In genomic region chr5:39275865-39276264, GRCh38 we compare ENCODE assay signal across 9 cellular contexts. TPM values are rescaled to one million over a fixed set of nuclear protein-coding genes. Genes with fewer than 3 reads are reported as not detected.
DNase-seq lines count a peak whose midpoint lies in the region; ATAC-seq and TF ChIP-seq lines count a peak whose summit lies in the region.
"Not testable (repeated sequence)": the region's sequence is repeated elsewhere in the genome, so short reads cannot be mapped to it uniquely, and the experiment has no call there.
"Had no signal": no experiment of that assay in that cellular context is flagged by ENCODE, and none has a peak within 500 bp of the region (broad histone marks: within the 10 kb centered on the region; RNA-seq: fewer than 3 reads in every experiment).

No MANE protein-coding gene starts in this region.

- H3K36me3 ChIP-seq in CD4-positive, alpha-beta memory T cell (ENCODE audit: insufficient read depth, low read length); neutrophil: not testable (repeated sequence)

- H3K4me3 Mint-ChIP-seq in CD4-positive, alpha-beta memory T cell, result peak overlapping the region in 5 of 8 donors; percentile 43 to 76 (median 51)
- H3K4me3 Mint-ChIP-seq in T-helper 17 cell; activated CD4-positive, alpha-beta memory T cell treated with anti-CD3 and anti-CD28 coated beads, Interleukin-2, amount 10 ng/mL, durations not matched to agents 7 days and 5 days; activated naive CD8-positive, alpha-beta T cell treated with anti-CD3 and anti-CD28 coated beads for 36 hours: not testable (repeated sequence)
- peak overlapping the region; percentile 54 for H3K4me3 Mint-ChIP-seq in activated T-helper 1 cell treated with anti-CD3 and anti-CD28 coated beads, Interleukin-12 subunit alpha, Interleukin-12 subunit beta, Interleukin-2, Interleukin-4 antibody, amounts not matched to agents 30 ng/mL and 10 ng/mL and 1 ng/mL, durations not matched to agents 14 hours and 24 hours and 36 hours
- H3K4me3 Mint-ChIP-seq in immature natural killer cell, result peak overlapping the region in 4 of 5 donors; percentile 33 to 88 (median 74)

- CTCF ChIA-PET in CD4-positive, alpha-beta memory T cell (lab: Charles Lee; ENCODE audit: partially characterized antibody), result interaction anchor here (3.3 to 9.5 kb wide), 2 partner anchors 8 to 58 kb away, joined by 37 to 108 read pairs; partner anchors contain the start of gene FYB1
- CTCF ChIA-PET in activated CD4-positive, alpha-beta memory T cell treated with anti-CD3 and anti-CD28 coated beads, Interleukin-2, amount 10 ng/mL, durations not matched to agents 7 days and 5 days (lab: Charles Lee), result not testable (repeated sequence)

- not testable (repeated sequence) for H3K9me3 ChIP-seq in CD4-positive, alpha-beta memory T cell (ENCODE audit: control insufficient read depth in 1 of 2, low read length in 2 of 2); T-helper 17 cell (ENCODE audit: control insufficient read depth, low read length, poor library complexity, severe bottlenecking); neutrophil

- peaks cover 31 to 71% (median 46%) of the 10 kb centered on the region in 4 donors for H3K4me1 Mint-ChIP-seq in CD4-positive, alpha-beta memory T cell
- H3K4me1 Mint-ChIP-seq in T-helper 17 cell (peaks cover 21% of the 10 kb centered on the region), immature natural killer cell (peaks cover 48 to 49% of the 10 kb centered on the region in 2 donors)
- H3K4me1 Mint-ChIP-seq in activated CD4-positive, alpha-beta memory T cell treated with anti-CD3 and anti-CD28 coated beads, Interleukin-2, amount 10 ng/mL, durations not matched to agents 7 days and 5 days, result peaks cover 40% of the 10 kb centered on the region
- peaks cover 35% of the 10 kb centered on the region for H3K4me1 Mint-ChIP-seq in activated T-helper 1 cell treated with anti-CD3 and anti-CD28 coated beads, Interleukin-12 subunit alpha, Interleukin-12 subunit beta, Interleukin-2, Interleukin-4 antibody, amounts not matched to agents 30 ng/mL and 10 ng/mL and 1 ng/mL, durations not matched to agents 14 hours and 24 hours and 36 hours (ENCODE audit: low read depth)
- peaks cover 37% of the 10 kb centered on the region for H3K4me1 Mint-ChIP-seq in activated naive CD8-positive, alpha-beta T cell treated with anti-CD3 and anti-CD28 coated beads for 36 hours

- peak overlapping the region; percentile 84 to 98 (median 96) for H3K27ac Mint-ChIP-seq in CD4-positive, alpha-beta memory T cell
- H3K27ac Mint-ChIP-seq in T-helper 17 cell, result peak overlapping the region; percentile 97
- peak overlapping the region; percentile 73 for H3K27ac Mint-ChIP-seq in activated CD4-positive, alpha-beta memory T cell treated with anti-CD3 and anti-CD28 coated beads, Interleukin-2, amount 10 ng/mL, durations not matched to agents 7 days and 5 days
- H3K27ac Mint-ChIP-seq in activated T-helper 1 cell treated with anti-CD3 and anti-CD28 coated beads, Interleukin-12 subunit alpha, Interleukin-12 subunit beta, Interleukin-2, Interleukin-4 antibody, amounts not matched to agents 30 ng/mL and 10 ng/mL and 1 ng/mL, durations not matched to agents 14 hours and 24 hours and 36 hours, result peak overlapping the region; percentile 73
- H3K27ac Mint-ChIP-seq in activated naive CD8-positive, alpha-beta T cell treated with anti-CD3 and anti-CD28 coated beads for 36 hours, result peak overlapping the region; percentile 97
- peak overlapping the region; percentile 96 to 99 (median 97) for H3K27ac Mint-ChIP-seq in immature natural killer cell

- not testable (repeated sequence) for H3K4me3 ChIP-seq in CD4-positive, alpha-beta memory T cell (ENCODE audit: low read length in 2 of 2); neutrophil (ENCODE audit: low read depth in 1 of 2, low read length in 1 of 2)

- DNase-seq in CD4-positive, alpha-beta memory T cell; T-helper 17 cell; activated CD4-positive, alpha-beta memory T cell treated with anti-CD3 and anti-CD28 coated beads, Interleukin-2, amount 10 ng/mL, durations not matched to agents 7 days and 5 days; activated T-helper 1 cell treated with anti-CD3 and anti-CD28 coated beads, Interleukin-12 subunit alpha, Interleukin-12 subunit beta, Interleukin-2, Interleukin-4 antibody, amounts not matched to agents 30 ng/mL and 10 ng/mL and 1 ng/mL, durations not matched to agents 14 hours and 24 hours and 36 hours (ENCODE audit: low spot score); activated naive CD8-positive, alpha-beta T cell treated with anti-CD3 and anti-CD28 coated beads for 36 hours; immature natural killer cell: not testable (repeated sequence)

- ATAC-seq in T-helper 17 cell, result not testable (repeated sequence)

- peaks cover 0 to 13% (median 11%) of the 10 kb centered on the region in 8 donors for H3K9me3 Mint-ChIP-seq in CD4-positive, alpha-beta memory T cell
- peaks cover 10% of the 10 kb centered on the region for H3K9me3 Mint-ChIP-seq in activated CD4-positive, alpha-beta memory T cell treated with anti-CD3 and anti-CD28 coated beads, Interleukin-2, amount 10 ng/mL, durations not matched to agents 7 days and 5 days
- H3K9me3 Mint-ChIP-seq in activated T-helper 1 cell treated with anti-CD3 and anti-CD28 coated beads, Interleukin-12 subunit alpha, Interleukin-12 subunit beta, Interleukin-2, Interleukin-4 antibody, amounts not matched to agents 30 ng/mL and 10 ng/mL and 1 ng/mL, durations not matched to agents 14 hours and 24 hours and 36 hours, result peaks cover 24% of the 10 kb centered on the region
- peaks cover 32% of the 10 kb centered on the region for H3K9me3 Mint-ChIP-seq in activated naive CD8-positive, alpha-beta T cell treated with anti-CD3 and anti-CD28 coated beads for 36 hours
- H3K9me3 Mint-ChIP-seq in immature natural killer cell, result not testable (repeated sequence)

- POLR2A ChIA-PET in CD4-positive, alpha-beta memory T cell (lab: Charles Lee; ENCODE audit: partially characterized antibody), result interaction anchor here (1.8 to 3.5 kb wide), 4 partner anchors 59 to 97 kb away, joined by 5 to 59 read pairs (median 16); no protein-coding TSS in a partner anchor
- POLR2A ChIA-PET in activated CD4-positive, alpha-beta memory T cell treated with anti-CD3 and anti-CD28 coated beads, Interleukin-2, amount 10 ng/mL, durations not matched to agents 7 days and 5 days (lab: Charles Lee), result interaction anchor here (1.0 kb wide), 1 partner anchor 73 kb away, joined by 4 read pairs; no protein-coding TSS in a partner anchor

- not testable (repeated sequence) for H3K27me3 ChIP-seq in CD4-positive, alpha-beta memory T cell (ENCODE audit: insufficient read depth, low read length); neutrophil

- not testable (repeated sequence) for TF ChIP-seq CTCF in neutrophil (IDR thresholded peaks at IDR 0.05)

- H3K36me3 Mint-ChIP-seq in CD4-positive, alpha-beta memory T cell; T-helper 17 cell (ENCODE audit: low read depth); immature natural killer cell: not testable (repeated sequence)
- peaks cover 23% of the 10 kb centered on the region for H3K36me3 Mint-ChIP-seq in activated CD4-positive, alpha-beta memory T cell treated with anti-CD3 and anti-CD28 coated beads, Interleukin-2, amount 10 ng/mL, durations not matched to agents 7 days and 5 days (ENCODE audit: low read depth)
- peaks cover 15% of the 10 kb centered on the region for H3K36me3 Mint-ChIP-seq in activated T-helper 1 cell treated with anti-CD3 and anti-CD28 coated beads, Interleukin-12 subunit alpha, Interleukin-12 subunit beta, Interleukin-2, Interleukin-4 antibody, amounts not matched to agents 30 ng/mL and 10 ng/mL and 1 ng/mL, durations not matched to agents 14 hours and 24 hours and 36 hours (ENCODE audit: low read depth)
- H3K36me3 Mint-ChIP-seq in activated naive CD8-positive, alpha-beta T cell treated with anti-CD3 and anti-CD28 coated beads for 36 hours, result peaks cover 40% of the 10 kb centered on the region

- not testable (repeated sequence) for H3K27me3 Mint-ChIP-seq in CD4-positive, alpha-beta memory T cell; T-helper 17 cell; activated CD4-positive, alpha-beta memory T cell treated with anti-CD3 and anti-CD28 coated beads, Interleukin-2, amount 10 ng/mL, durations not matched to agents 7 days and 5 days; activated T-helper 1 cell treated with anti-CD3 and anti-CD28 coated beads, Interleukin-12 subunit alpha, Interleukin-12 subunit beta, Interleukin-2, Interleukin-4 antibody, amounts not matched to agents 30 ng/mL and 10 ng/mL and 1 ng/mL, durations not matched to agents 14 hours and 24 hours and 36 hours (ENCODE audit: insufficient read depth); activated naive CD8-positive, alpha-beta T cell treated with anti-CD3 and anti-CD28 coated beads for 36 hours; immature natural killer cell (ENCODE audit: low read depth in 3 of 3)

- not testable (repeated sequence) for H3K27ac ChIP-seq in CD4-positive, alpha-beta memory T cell (ENCODE audit: low read depth, low read length)
- peak overlapping the region; percentile 95 for H3K27ac ChIP-seq in neutrophil

- peaks cover 47% of the 10 kb centered on the region for H3K4me1 ChIP-seq in CD4-positive, alpha-beta memory T cell (ENCODE audit: insufficient read depth, low read length)
- H3K4me1 ChIP-seq in neutrophil (ENCODE audit: control insufficient read depth in 1 of 2, insufficient read depth in 1 of 2, low read depth in 1 of 2, low read length in 1 of 2), result peaks cover 45 to 48% of the 10 kb centered on the region in 2 experiments

- intact Hi-C loops in CD4-positive, alpha-beta memory T cell (cut with micrococcal nuclease), result loop anchor here (2.0 kb wide), 1 partner anchor 59 kb away; no protein-coding TSS in a partner anchor
- intact Hi-C loops in activated T-helper 1 cell treated with anti-CD3 and anti-CD28 coated beads, Interleukin-12 subunit alpha, Interleukin-12 subunit beta, Interleukin-2, Interleukin-4 antibody, amounts not matched to agents 30 ng/mL and 10 ng/mL and 1 ng/mL, durations not matched to agents 14 hours and 24 hours and 36 hours (cut with micrococcal nuclease), result loop anchor here (1.0 to 2.0 kb wide), 2 partner anchors 20 to 59 kb away; no protein-coding TSS in a partner anchor

RNA-seq across cellular contexts. Expression of gene FYB1, which starts 56.5 kb away (rescaled TPM):
- total RNA-seq in CD4-positive, alpha-beta memory T cell, result 100 to 1,000 TPM; 571 to 596 TPM
- 100 to 1,000 TPM; 184 to 414 TPM for polyA plus RNA-seq in CD4-positive, alpha-beta memory T cell
- total RNA-seq in T-helper 17 cell, result 100 to 1,000 TPM; 499 to 517 TPM
- 100 to 1,000 TPM; 260 to 270 TPM for total RNA-seq in activated CD4-positive, alpha-beta memory T cell treated with anti-CD3 and anti-CD28 coated beads, Interleukin-2, amount 10 ng/mL, durations not matched to agents 7 days and 5 days
- 100 and 107 TPM in 2 replicates for total RNA-seq in activated T-helper 1 cell treated with anti-CD3 and anti-CD28 coated beads, Interleukin-12 subunit alpha, Interleukin-12 subunit beta, Interleukin-2, Interleukin-4 antibody, amounts not matched to agents 30 ng/mL and 10 ng/mL and 1 ng/mL, durations not matched to agents 14 hours and 24 hours and 36 hours
- total RNA-seq in activated naive CD8-positive, alpha-beta T cell treated with anti-CD3 and anti-CD28 coated beads for 36 hours, result 10 to 100 TPM; 71.3 to 74.1 TPM
- 100 to 1,000 TPM in 1 of 3 donors, 10 to 100 TPM in 2; 50.6 to 205 (median 80.2) TPM for polyA plus RNA-seq in immature natural killer cell
- total RNA-seq: GM23248, H9 had no signal
